In the genomic region with DNA sequence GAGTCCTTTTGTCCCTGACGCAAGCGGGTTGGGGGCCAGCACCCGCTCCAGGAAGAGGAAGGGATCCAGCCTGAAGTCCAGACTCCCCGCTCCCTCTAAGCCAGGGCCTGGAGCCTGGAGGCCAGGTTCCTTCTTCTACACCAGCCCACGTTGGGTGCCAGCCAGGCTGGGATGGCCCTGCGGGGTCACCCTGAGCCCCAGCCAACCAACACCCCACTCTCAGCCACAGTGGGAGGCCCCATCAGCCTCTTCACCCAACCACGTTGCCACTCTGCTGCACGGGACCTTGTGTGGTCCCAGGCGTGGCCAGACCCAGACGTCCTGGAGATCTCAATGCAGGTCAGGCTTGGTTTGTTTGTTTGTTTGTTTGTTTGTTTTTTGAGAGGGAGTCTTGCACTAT, we compare ENCODE assay signal across 15 cellular contexts. TPM values are rescaled to one million over a fixed set of nuclear protein-coding genes. Genes with fewer than 3 reads are reported as not detected.
DNase-seq lines count a peak whose midpoint lies in the region; ATAC-seq, FAIRE-seq and TF ChIP-seq lines count a peak whose summit lies in the region.
"Had no signal": no experiment of that assay in that cellular context is flagged by ENCODE, and none has a peak within 500 bp of the region (broad histone marks: within the 10 kb centered on the region; RNA-seq: fewer than 3 reads in every experiment).

No MANE protein-coding gene starts in this region.

- TF ChIP-seq CTCF in right atrium auricular region (IDR thresholded peaks at IDR 0.05) = no peak

- H3K4me3 Mint-ChIP-seq in activated CD8-positive, alpha-beta memory T cell treated with anti-CD3 and anti-CD28 coated beads, Interleukin-2, amount 10 ng/mL, durations not matched to agents 7 days and 5 days = no peak overlapping the region
- no peak overlapping the region for H3K4me3 Mint-ChIP-seq in T-helper 1 cell treated with Interleukin-12 subunit alpha and Interleukin-12 subunit beta and Interleukin-4 antibody, amounts not matched to agents 30 μg/mL and 1 μg/mL, for 36 hours

- CTCF ChIA-PET in activated CD8-positive, alpha-beta memory T cell treated with anti-CD3 and anti-CD28 coated beads, Interleukin-2, amount 10 ng/mL, durations not matched to agents 7 days and 5 days (lab: Charles Lee) = interaction anchor here (9.1 to 11.9 kb wide), 3 partner anchors 31 to 86 kb away, joined by 98 to 234 read pairs (median 183); a partner anchor contains a TSS

- no peak for ATAC-seq in activated CD8-positive, alpha-beta memory T cell treated with anti-CD3 and anti-CD28 coated beads, Interleukin-2, amount 10 ng/mL, durations not matched to agents 7 days and 5 days
- ATAC-seq in HG03097 (IDR thresholded peaks at IDR 0.05; ENCODE audit: low FRiP score, unreplicated experiment) (no peak), GM18867 (IDR thresholded peaks at IDR 0.05; ENCODE audit: unreplicated experiment) (no peak)

- peak overlapping the region in 2 of 5 donors; percentile 26 to 41 for H3K9ac ChIP-seq in subcutaneous abdominal adipose tissue (ENCODE audit: low read length in 5 of 5)

- no peak for DNase-seq in activated CD8-positive, alpha-beta memory T cell treated with anti-CD3 and anti-CD28 coated beads, Interleukin-2, amount 10 ng/mL, durations not matched to agents 7 days and 5 days
- DNase-seq in activated CD8-positive, alpha-beta memory T cell treated with anti-CD3 and anti-CD28 coated beads, Interleukin-2, amount 50 U/mL, for 48 hours = no peak
- DNase-seq in right atrium auricular region (ENCODE audit: low spot score) = peak; percentile 69
- DNase-seq in GM19239 (ENCODE audit: insufficient read length, low spot score) = no peak
- DNase-seq: activated CD8-positive, alpha-beta memory T cell treated with anti-CD3 and anti-CD28 coated beads for 24 hours; NCI-H69; ovary had no signal

- no peaks in the 10 kb centered on the region for H3K27me3 ChIP-seq in right atrium auricular region
- no peaks in the 10 kb centered on the region for H3K27me3 ChIP-seq in subcutaneous abdominal adipose tissue (ENCODE audit: control insufficient read depth in 5 of 5, insufficient read depth in 4 of 5, low read length in 5 of 5)
- H3K27me3 ChIP-seq: ovary had no signal

- no peaks in the 10 kb centered on the region for H3K36me3 ChIP-seq in right atrium auricular region
- peaks cover 0 to 8% (median 0%) of the 10 kb centered on the region in 5 donors for H3K36me3 ChIP-seq in subcutaneous abdominal adipose tissue (ENCODE audit: control insufficient read depth in 5 of 5, insufficient read depth in 5 of 5, low read length in 5 of 5)
- H3K36me3 ChIP-seq: ovary had no signal

- H3K4me1 ChIP-seq in right atrium auricular region = peaks cover 0 to 27% of the 10 kb centered on the region in 2 donors
- H3K4me1 ChIP-seq in subcutaneous abdominal adipose tissue (ENCODE audit: control insufficient read depth in 5 of 5, insufficient read depth in 5 of 5, low read length in 5 of 5) = peaks cover 0 to 58% (median 39%) of the 10 kb centered on the region in 5 donors

- H3K36me3 Mint-ChIP-seq in activated CD8-positive, alpha-beta memory T cell treated with anti-CD3 and anti-CD28 coated beads, Interleukin-2, amount 10 ng/mL, durations not matched to agents 7 days and 5 days = no peaks in the 10 kb centered on the region
- H3K36me3 Mint-ChIP-seq in T-helper 1 cell treated with Interleukin-12 subunit alpha and Interleukin-12 subunit beta and Interleukin-4 antibody, amounts not matched to agents 30 μg/mL and 1 μg/mL, for 36 hours (ENCODE audit: low read depth) = no peaks in the 10 kb centered on the region

- H3K4me3 ChIP-seq in right atrium auricular region (peak overlapping the region in 1 of 2 donors; percentile 21), subcutaneous abdominal adipose tissue (ENCODE audit: low read depth in 1 of 5, low read length in 5 of 5) (peak overlapping the region in 4 of 5 donors; percentile 5 to 48 (median 26))
- H3K4me3 ChIP-seq: ovary had no signal

- H3K27ac ChIP-seq in right atrium auricular region (no peak overlapping the region), subcutaneous abdominal adipose tissue (ENCODE audit: low read depth, low read length) (no peak overlapping the region)
- H3K27ac ChIP-seq: ovary had no signal

- no peaks in the 10 kb centered on the region for H3K9me3 ChIP-seq in right atrium auricular region
- no peaks in the 10 kb centered on the region for H3K9me3 ChIP-seq in subcutaneous abdominal adipose tissue (ENCODE audit: control insufficient read depth in 5 of 5, low read length in 5 of 5)
- H3K9me3 ChIP-seq: ovary had no signal

- H3K27me3 Mint-ChIP-seq in activated CD8-positive, alpha-beta memory T cell treated with anti-CD3 and anti-CD28 coated beads, Interleukin-2, amount 10 ng/mL, durations not matched to agents 7 days and 5 days = no peaks in the 10 kb centered on the region
- H3K27me3 Mint-ChIP-seq in T-helper 1 cell treated with Interleukin-12 subunit alpha and Interleukin-12 subunit beta and Interleukin-4 antibody, amounts not matched to agents 30 μg/mL and 1 μg/mL, for 36 hours (ENCODE audit: low read depth) = no peaks in the 10 kb centered on the region

- H3K4me1 Mint-ChIP-seq in activated CD8-positive, alpha-beta memory T cell treated with anti-CD3 and anti-CD28 coated beads, Interleukin-2, amount 10 ng/mL, durations not matched to agents 7 days and 5 days = peaks cover 54% of the 10 kb centered on the region
- peaks cover 32% of the 10 kb centered on the region for H3K4me1 Mint-ChIP-seq in T-helper 1 cell treated with Interleukin-12 subunit alpha and Interleukin-12 subunit beta and Interleukin-4 antibody, amounts not matched to agents 30 μg/mL and 1 μg/mL, for 36 hours (ENCODE audit: low read depth)

- peak overlapping the region; percentile 55 for H3K27ac Mint-ChIP-seq in activated CD8-positive, alpha-beta memory T cell treated with anti-CD3 and anti-CD28 coated beads, Interleukin-2, amount 10 ng/mL, durations not matched to agents 7 days and 5 days
- H3K27ac Mint-ChIP-seq in T-helper 1 cell treated with Interleukin-12 subunit alpha and Interleukin-12 subunit beta and Interleukin-4 antibody, amounts not matched to agents 30 μg/mL and 1 μg/mL, for 36 hours = peak overlapping the region; percentile 59

- FAIRE-seq in GM19239 (lab: Jason Lieb, UNC) = no peak

- no peaks in the 10 kb centered on the region for H3K9me3 Mint-ChIP-seq in activated CD8-positive, alpha-beta memory T cell treated with anti-CD3 and anti-CD28 coated beads, Interleukin-2, amount 10 ng/mL, durations not matched to agents 7 days and 5 days (ENCODE audit: low read depth)
- H3K9me3 Mint-ChIP-seq in T-helper 1 cell treated with Interleukin-12 subunit alpha and Interleukin-12 subunit beta and Interleukin-4 antibody, amounts not matched to agents 30 μg/mL and 1 μg/mL, for 36 hours = no peaks in the 10 kb centered on the region

RNA-seq across cellular contexts. Expression of a gene that starts 1.0 kb away (rescaled TPM):
- total RNA-seq in activated CD8-positive, alpha-beta memory T cell treated with anti-CD3 and anti-CD28 coated beads, Interleukin-2, amount 10 ng/mL, durations not matched to agents 7 days and 5 days = 1 to 10 TPM in 1 of 2 experiments, under 1 TPM in 1; 0.68 to 2.8 TPM
- under 1 TPM in 1 of 2 donors, not detected in 1; 0.28 TPM for total RNA-seq in right atrium auricular region
- total RNA-seq: A673, fibroblast of lung, kidney epithelial cell, M059J had no signal

RNA-seq across cellular contexts. Expression of a gene that starts 4.9 kb away (rescaled TPM):
- total RNA-seq in activated CD8-positive, alpha-beta memory T cell treated with anti-CD3 and anti-CD28 coated beads, Interleukin-2, amount 10 ng/mL, durations not matched to agents 7 days and 5 days = 10 to 100 TPM; 30.0 to 73.6 TPM
- total RNA-seq in right atrium auricular region = 10 to 100 TPM; 28.3 to 28.5 TPM

RNA-seq across cellular contexts. Expression of a gene that starts 13.1 kb away (rescaled TPM):
- 10 to 100 TPM; 30.4 to 55.6 TPM for total RNA-seq in activated CD8-positive, alpha-beta memory T cell treated with anti-CD3 and anti-CD28 coated beads, Interleukin-2, amount 10 ng/mL, durations not matched to agents 7 days and 5 days
- 10 to 100 TPM; 49.7 to 57.8 TPM for total RNA-seq in right atrium auricular region

RNA-seq across cellular contexts. Expression of a gene that starts 21.0 kb away (rescaled TPM):
- not detected for total RNA-seq in activated CD8-positive, alpha-beta memory T cell treated with anti-CD3 and anti-CD28 coated beads, Interleukin-2, amount 10 ng/mL, durations not matched to agents 7 days and 5 days
- under 1 TPM; 0.41 to 0.67 TPM for total RNA-seq in right atrium auricular region
- total RNA-seq: A673, M059J had no signal

RNA-seq across cellular contexts. Expression of a gene that starts 36.5 kb away (rescaled TPM):
- total RNA-seq in activated CD8-positive, alpha-beta memory T cell treated with anti-CD3 and anti-CD28 coated beads, Interleukin-2, amount 10 ng/mL, durations not matched to agents 7 days and 5 days = 1 to 10 TPM; 3.8 to 7.8 TPM
- 10 to 100 TPM in 1 of 2 donors, 1 to 10 TPM in 1; 6.5 to 11.8 TPM for total RNA-seq in right atrium auricular region
- total RNA-seq: A673, kidney epithelial cell had no signal
